8 cellular contexts compared by ENCODE assay signal in genomic region chr5:72307573-72307967, GRCh38. TPM values are rescaled to one million over a fixed set of nuclear protein-coding genes. Genes with fewer than 3 reads are reported as not detected.
A peak's percentile ranks its signal among the peaks of the same experiment; 100 is the strongest.
DNase-seq lines count a peak whose midpoint lies in the region; ATAC-seq and TF ChIP-seq lines count a peak whose summit lies in the region.

No MANE protein-coding gene starts in this region.

- ATAC-seq in GM18861 (IDR thresholded peaks at IDR 0.05; ENCODE audit: unreplicated experiment): no peak

- no peaks in the 10 kb centered on the region for H3F3A ChIP-seq in neural cell (ENCODE audit: insufficient read depth, low read length, poor library complexity, severe bottlenecking)

- 67 to 75% methylated on average over 6 to 8 of the region's 8 CpGs for WGBS in ectodermal cell, 2 experiments

- H2AFZ ChIP-seq in neural cell (ENCODE audit: low read depth, low read length): peak overlapping the region; percentile 59

- H3K27ac ChIP-seq in ectodermal cell (ENCODE audit: insufficient read depth, low read depth, low read length, poor library complexity, severe bottlenecking) (peak overlapping the region; percentile 90), neural cell (ENCODE audit: low read length) (peak overlapping the region; percentile 78)

- peaks cover 12% of the 10 kb centered on the region for H3K36me3 ChIP-seq in ectodermal cell (ENCODE audit: control insufficient read depth, insufficient read depth, low read length)
- H3K36me3 ChIP-seq in neural cell (ENCODE audit: insufficient read depth, low read length): no peaks in the 10 kb centered on the region

- H3K27me3 ChIP-seq in ectodermal cell (ENCODE audit: control insufficient read depth, insufficient read depth, low read length, poor library complexity, severe bottlenecking) (no peaks in the 10 kb centered on the region), neural cell (ENCODE audit: insufficient read depth, low read depth, low read length) (no peaks in the 10 kb centered on the region)

- H3K4me3 ChIP-seq in NB4 (ENCODE audit: low read depth, low read length) (peak overlapping the region; percentile 84), ectodermal cell (ENCODE audit: insufficient read depth, low read depth, low read length) (peak overlapping the region; percentile 63), neural cell (ENCODE audit: low read length) (peak overlapping the region; percentile 74)

- no peaks in the 10 kb centered on the region for H4K20me1 ChIP-seq in neural cell (ENCODE audit: insufficient read depth)

- no peak for TF ChIP-seq RAD21 in neural cell (conservative IDR thresholded peaks at IDR 0.05)

- peaks cover 0 to 2% (median 2%) of the 10 kb centered on the region in 3 donors for H3K27me3 Mint-ChIP-seq in CD14-positive monocyte (ENCODE audit: low read depth in 3 of 3)

- peaks cover 6% of the 10 kb centered on the region for H3K79me2 ChIP-seq in neural cell (replicated peaks; ENCODE audit: insufficient read depth, low read length)

- H3K9ac ChIP-seq in neural cell (ENCODE audit: low read length): peak overlapping the region; percentile 74

- peaks cover 18% of the 10 kb centered on the region for H3K4me1 ChIP-seq in ectodermal cell (ENCODE audit: control insufficient read depth, insufficient read depth, low read length)

- H3K9me3 ChIP-seq in ectodermal cell (ENCODE audit: control insufficient read depth, low read length) (no peaks in the 10 kb centered on the region), neural cell (ENCODE audit: low read length) (no peaks in the 10 kb centered on the region)

- H3K9me3 Mint-ChIP-seq in CD14-positive monocyte: no peaks in the 10 kb centered on the region

- peaks cover 18% of the 10 kb centered on the region for H3K4me1 Mint-ChIP-seq in CD14-positive monocyte

- no peak for TF ChIP-seq EP300 in neural cell (conservative IDR thresholded peaks at IDR 0.05; ENCODE audit: poor library complexity, severe bottlenecking)

- no peaks in the 10 kb centered on the region for H3K9me2 ChIP-seq in neural cell (ENCODE audit: insufficient read depth, low read length)

- no peak for TF ChIP-seq POLR2A in NB4 (IDR thresholded peaks at IDR 0.05; ENCODE audit: extremely low read depth, insufficient read length)

- intact Hi-C loops in CD14-positive monocyte (cut with micrococcal nuclease): loop anchor here in 1 of 2 donors (5.0 kb wide), 1 partner anchor 170 kb away; no protein-coding TSS in a partner anchor

- no peak for DNase-seq in CD14-positive monocyte (ENCODE audit: low spot score)
- no peak for DNase-seq in NB4 (ENCODE audit: low read depth)
- no peak for DNase-seq in T-helper 9 cell
- DNase-seq in stimulated activated CD4-positive, alpha-beta T cell treated with anti-CD3 and anti-CD28 coated beads, Interleukin-12 subunit alpha, Interleukin-12 subunit beta, amount 100 ng/mL, for 4 hours: no peak
- no peak for DNase-seq in EL

- peak overlapping the region; percentile 90 to 93 for H3K4me3 Mint-ChIP-seq in CD14-positive monocyte

- peak overlapping the region; percentile 27 for H3K4me2 ChIP-seq in neural cell (ENCODE audit: low read length)

- H3K27ac Mint-ChIP-seq in CD14-positive monocyte: peak overlapping the region; percentile 93 to 97 (median 95)

- TF ChIP-seq CTCF in CD14-positive monocyte (IDR thresholded peaks at IDR 0.05) (no peak), NB4 (IDR thresholded peaks at IDR 0.05; ENCODE audit: low read depth, low read length) (no peak), neural cell (IDR thresholded peaks at IDR 0.05; ENCODE audit: poor library complexity, severe bottlenecking) (no peak)

- peaks cover 19 to 35% of the 10 kb centered on the region in 2 donors for H3K36me3 Mint-ChIP-seq in CD14-positive monocyte

TF ChIP-seq in neural cell, 6 proteins besides CTCF, POLR2A, EP300 and RAD21:
- TF ChIP-seq MXI1 (conservative IDR thresholded peaks at IDR 0.05; ENCODE audit: poor library complexity, severe bottlenecking) (no peak), TAF1 (IDR thresholded peaks at IDR 0.05; ENCODE audit: low read depth) (no peak), POLR2AphosphoS5 (IDR thresholded peaks at IDR 0.05) (no peak), EZH2 (IDR thresholded peaks at IDR 0.05; ENCODE audit: borderline replicate concordance, insufficient read depth, low read length, poor library complexity, severe bottlenecking) (no peak), SMC3 (conservative IDR thresholded peaks at IDR 0.05; ENCODE audit: poor library complexity) (no peak), REST (IDR thresholded peaks at IDR 0.05; ENCODE audit: borderline replicate concordance) (no peak)

RNA-seq across cellular contexts. Expression of gene MRPS27, which starts 12.5 kb away (rescaled TPM):
- 10 to 100 TPM; 15.3 to 19.2 TPM for polyA plus RNA-seq in CD14-positive monocyte
- 116 TPM for polyA plus RNA-seq in ectodermal cell (2013, experiment 1 of 4)
- polyA plus RNA-seq in ectodermal cell (2013, experiment 2 of 4): 116 TPM
- polyA plus RNA-seq in ectodermal cell (2013, experiment 3 of 4): 85.1 TPM
- 90.5 TPM for polyA plus RNA-seq in ectodermal cell (2013, experiment 4 of 4)
- 30.1 and 36.7 TPM in 2 replicates for polyA plus RNA-seq in neural cell
- 45.8 and 51.9 TPM in 2 replicates for polyA minus RNA-seq in neural cell

RNA-seq across cellular contexts. Expression of gene PTCD2, which starts 12.6 kb away (rescaled TPM):
- polyA plus RNA-seq in CD14-positive monocyte: 1 to 10 TPM; 1.6 to 2.2 TPM
- polyA plus RNA-seq in ectodermal cell (2013, experiment 1 of 4): 14.9 TPM
- polyA plus RNA-seq in ectodermal cell (2013, experiment 2 of 4): 15.2 TPM
- polyA plus RNA-seq in ectodermal cell (2013, experiment 3 of 4): 10.6 TPM
- polyA plus RNA-seq in ectodermal cell (2013, experiment 4 of 4): 13.3 TPM
- polyA plus RNA-seq in neural cell: 4.4 and 4.5 TPM in 2 replicates
- polyA minus RNA-seq in neural cell: 5.4 and 8.5 TPM in 2 replicates
